In genomic region chr12:58774731-58775130, GRCh38 we compare ENCODE assay signal across 23 cellular contexts.
"Had no signal": no experiment of that assay in that cellular context is flagged by ENCODE, and none has a peak within 500 bp of the region (broad histone marks: within the 10 kb centered on the region; RNA-seq: fewer than 3 reads in every experiment).

No MANE protein-coding gene starts in this region.

- DNase-seq: effector memory CD8-positive, alpha-beta T cell; foreskin fibroblast; immature natural killer cell; left cardiac atrium; left ventricle myocardium inferior; lower lobe of right lung; naive B cell; psoas muscle; stimulated activated CD4-positive, alpha-beta T cell treated with anti-CD3 and anti-CD28 coated beads, Interleukin-2, amount 100 ng/mL, for 24 hours; stimulated activated CD4-positive, alpha-beta T cell treated with anti-CD3 and anti-CD28 coated beads, Interleukin-4, amount 100 ng/mL, for 4 hours; stimulated activated naive CD4-positive, alpha-beta T cell; thyroid gland; upper lobe of right lung had no signal

- H3K27ac ChIP-seq: epithelial cell of prostate, esophagus muscularis mucosa, left ventricle myocardium inferior, lower lobe of right lung, neutrophil, psoas muscle, skin epidermis, suprapubic skin, thyroid gland, upper lobe of right lung, vagina had no signal

- H3K4me1 ChIP-seq: esophagus muscularis mucosa, lower lobe of right lung, psoas muscle, suprapubic skin, thyroid gland, upper lobe of right lung, vagina had no signal

- H3K27ac Mint-ChIP-seq: effector memory CD8-positive, alpha-beta T cell; immature natural killer cell; memory B cell; mesothelial cell of epicardium; naive B cell; nephron had no signal

- H3K36me3 Mint-ChIP-seq: memory B cell, mesothelial cell of epicardium, naive B cell had no signal

- H3K4me3 Mint-ChIP-seq: effector memory CD8-positive, alpha-beta T cell; immature natural killer cell; memory B cell; mesothelial cell of epicardium; naive B cell; nephron had no signal

- ATAC-seq: effector memory CD8-positive, alpha-beta T cell; left cardiac atrium; lower lobe of right lung; psoas muscle; sciatic nerve; upper lobe of right lung had no signal

- H3K4me1 Mint-ChIP-seq: immature natural killer cell, memory B cell, mesothelial cell of epicardium, naive B cell had no signal

- H3K27me3 ChIP-seq: esophagus muscularis mucosa, neutrophil, suprapubic skin, thyroid gland, upper lobe of right lung, vagina had no signal

- H3K36me3 ChIP-seq: esophagus muscularis mucosa, left ventricle myocardium inferior, lower lobe of right lung, neutrophil, suprapubic skin, thyroid gland, upper lobe of right lung, vagina had no signal

- H3K27me3 Mint-ChIP-seq: effector memory CD8-positive, alpha-beta T cell; memory B cell; naive B cell had no signal

- H3K9me3 ChIP-seq: lower lobe of right lung, neutrophil, psoas muscle, suprapubic skin, thyroid gland, upper lobe of right lung, vagina had no signal

- H3K4me3 ChIP-seq: esophagus muscularis mucosa, left ventricle myocardium inferior, lower lobe of right lung, psoas muscle, skin epidermis, suprapubic skin, thyroid gland, upper lobe of right lung, vagina had no signal
